Comparison of ENCODE assay signal across 18 cellular contexts in the genomic region with DNA sequence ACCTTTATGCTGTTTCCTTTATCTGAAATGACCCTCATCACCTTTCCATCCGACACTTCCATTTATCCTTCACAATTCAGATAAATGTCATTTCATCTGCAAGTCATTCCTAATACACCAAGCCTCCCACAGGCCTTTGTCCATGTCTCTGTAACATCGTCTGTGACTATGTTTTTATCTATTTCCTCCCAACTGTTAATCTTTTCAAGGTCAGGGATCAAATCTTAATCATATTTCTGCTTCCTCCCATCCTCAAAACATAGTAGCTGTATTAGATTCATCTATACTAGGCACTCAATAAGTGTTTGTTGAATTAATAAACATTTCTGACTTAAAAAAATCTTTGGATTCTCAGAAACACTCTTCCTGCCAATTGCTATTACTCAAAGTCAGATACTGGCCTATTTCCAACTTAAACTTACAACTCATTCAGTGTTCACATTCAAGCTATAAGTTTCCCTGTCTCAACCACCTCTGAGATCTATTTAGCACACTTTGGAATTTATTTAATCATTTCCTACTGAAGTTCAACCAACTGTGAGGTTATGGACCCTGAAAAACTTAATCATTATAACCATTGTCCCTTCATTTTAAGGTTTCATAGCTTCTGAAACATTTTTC.
DNase-seq lines count a peak whose midpoint lies in the region; ATAC-seq, FAIRE-seq and TF ChIP-seq lines count a peak whose summit lies in the region.
"Had no signal": no experiment of that assay in that cellular context is flagged by ENCODE, and none has a peak within 500 bp of the region (broad histone marks: within the 10 kb centered on the region; RNA-seq: fewer than 3 reads in every experiment).

No MANE protein-coding gene starts in this region.

- H3K36me3 ChIP-seq in hepatocyte (replicated peaks; ENCODE audit: insufficient read depth, low read depth): no peaks in the 10 kb centered on the region
- H3K36me3 ChIP-seq: ascending aorta, prostate gland, spleen, thoracic aorta had no signal

- TF ChIP-seq CTCF in A549 (IDR thresholded peaks at IDR 0.05) (no peak), cardiac fibroblast (IDR thresholded peaks at IDR 0.05; ENCODE audit: low read depth, low read length) (no peak), hepatocyte (IDR thresholded peaks at IDR 0.05; ENCODE audit: poor library complexity) (no peak)

- no peak for TF ChIP-seq POLR2A in A549 (IDR thresholded peaks at IDR 0.05; ENCODE audit: low read length)

- TF ChIP-seq RAD21 in A549 (conservative IDR thresholded peaks at IDR 0.05 in 1 of 2, IDR thresholded peaks at IDR 0.05 in 1 of 2): no peak

- ATAC-seq in A549 (peak in 1 of 2 experiments; percentile 53; a peak in 3 of 6 replicates), HG03175 (IDR thresholded peaks at IDR 0.05; ENCODE audit: unreplicated experiment) (no peak), HG03460 (IDR thresholded peaks at IDR 0.05; ENCODE audit: unreplicated experiment) (no peak)

- DNase-seq in A549 (ENCODE audit: low read depth in 1 of 2, low spot score in 1 of 2): peak in 1 of 2 experiments; percentile 25
- peak; percentile 41 to 67 for DNase-seq in NCI-H446 (lab: John Stamatoyannopoulos, UW)
- DNase-seq in cardiac fibroblast (ENCODE audit: low read depth in 2 of 2): peak; percentile 52 to 55
- DNase-seq in iris pigment epithelial cell (ENCODE audit: low read depth): peak; percentile 76
- no peak for DNase-seq in hepatocyte (ENCODE audit: low spot score)
- DNase-seq in NCI-H1417 (lab: John Stamatoyannopoulos, UW): no peak
- DNase-seq: activated CD4-positive, alpha-beta T cell treated with anti-CD3 and anti-CD28 coated beads, Interleukin-2, amount 10 ng/mL, durations not matched to agents 7 days and 5 days; C1 segment of cervical spinal cord; kidney; NCI-H82; RPMI8226; spleen; SW 1271 had no signal

- no peaks in the 10 kb centered on the region for H3K79me2 ChIP-seq in hepatocyte

- H3K4me3 ChIP-seq in A549: no peak overlapping the region
- no peak overlapping the region for H3K4me3 ChIP-seq in cardiac fibroblast (replicated peaks in 1 of 2; ENCODE audit: low read depth in 2 of 2, low read length in 2 of 2)
- no peak overlapping the region for H3K4me3 ChIP-seq in hepatocyte
- H3K4me3 ChIP-seq: ascending aorta, prostate gland, spleen, thoracic aorta had no signal

- no peaks in the 10 kb centered on the region for H3K9me2 ChIP-seq in hepatocyte (replicated peaks; ENCODE audit: insufficient read depth)

- H3K4me1 ChIP-seq in A549 (peaks cover 4% of the 10 kb centered on the region; the same call in 1 of the 3 replicates), hepatocyte (ENCODE audit: insufficient read depth) (no peaks in the 10 kb centered on the region)
- H3K4me1 ChIP-seq: ascending aorta, prostate gland, spleen had no signal

- CTCF ChIA-PET in A549 (lab: Yijun Ruan, JAX): no interaction called here

- peak; percentile 46 for FAIRE-seq in A549 (lab: Jason Lieb, UNC)
- FAIRE-seq: kidney had no signal

- no peak for TF ChIP-seq EP300 in A549 (IDR thresholded peaks at IDR 0.05)

- H3K4me2 ChIP-seq in A549: peak overlapping the region; percentile 24; the same call in 1 of the 3 replicates
- H3K4me2 ChIP-seq in hepatocyte: no peak overlapping the region

- POLR2A ChIA-PET in A549 (lab: Yijun Ruan, JAX): no interaction called here

- H3K27me3 ChIP-seq in hepatocyte: no peaks in the 10 kb centered on the region
- H3K27me3 ChIP-seq: ascending aorta, spleen had no signal

- WGBS in A549 (ENCODE audit: missing lambda C conversion rate): 26% methylated on average over 2 of the region's 2 CpGs
- 67% methylated on average over 2 of the region's 2 CpGs for WGBS in hepatocyte (ENCODE audit: low lambda C conversion rate, missing lambda C conversion rate)

- no peaks in the 10 kb centered on the region for H4K20me1 ChIP-seq in hepatocyte (ENCODE audit: insufficient read depth, poor library complexity, severe bottlenecking)

- H3K27ac ChIP-seq in A549: no peak overlapping the region
- no peak overlapping the region for H3K27ac ChIP-seq in hepatocyte
- H3K27ac ChIP-seq: ascending aorta, prostate gland, spleen, thoracic aorta had no signal

- H2AFZ ChIP-seq in hepatocyte: no peak overlapping the region

- H3K9me3 ChIP-seq in A549: no peaks in the 10 kb centered on the region
- H3K9me3 ChIP-seq in hepatocyte (ENCODE audit: low read depth): no peaks in the 10 kb centered on the region
- H3K9me3 ChIP-seq: ascending aorta, prostate gland, thoracic aorta had no signal

TF ChIP-seq in A549, 52 proteins besides CTCF, POLR2A, EP300 and RAD21:
- TF ChIP-seq ZNF302 (CRISPR knock-in tag; IDR thresholded peaks at IDR 0.05): no peak
- TF ChIP-seq, protein P1, sequence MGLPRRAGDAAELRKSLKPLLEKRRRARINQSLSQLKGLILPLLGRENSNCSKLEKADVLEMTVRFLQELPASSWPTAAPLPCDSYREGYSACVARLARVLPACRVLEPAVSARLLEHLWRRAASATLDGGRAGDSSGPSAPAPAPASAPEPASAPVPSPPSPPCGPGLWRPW (IDR thresholded peaks at IDR 0.05): no peak
- TF ChIP-seq, protein P2, sequence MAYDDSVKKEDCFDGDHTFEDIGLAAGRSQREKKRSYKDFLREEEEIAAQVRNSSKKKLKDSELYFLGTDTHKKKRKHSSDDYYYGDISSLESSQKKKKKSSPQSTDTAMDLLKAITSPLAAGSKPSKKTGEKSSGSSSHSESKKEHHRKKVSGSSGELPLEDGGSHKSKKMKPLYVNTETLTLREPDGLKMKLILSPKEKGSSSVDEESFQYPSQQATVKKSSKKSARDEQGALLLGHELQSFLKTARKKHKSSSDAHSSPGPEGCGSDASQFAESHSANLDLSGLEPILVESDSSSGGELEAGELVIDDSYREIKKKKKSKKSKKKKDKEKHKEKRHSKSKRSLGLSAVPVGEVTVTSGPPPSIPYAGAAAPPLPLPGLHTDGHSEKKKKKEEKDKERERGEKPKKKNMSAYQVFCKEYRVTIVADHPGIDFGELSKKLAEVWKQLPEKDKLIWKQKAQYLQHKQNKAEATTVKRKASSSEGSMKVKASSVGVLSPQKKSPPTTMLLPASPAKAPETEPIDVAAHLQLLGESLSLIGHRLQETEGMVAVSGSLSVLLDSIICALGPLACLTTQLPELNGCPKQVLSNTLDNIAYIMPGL (CRISPR knock-in tag; IDR thresholded peaks at IDR 0.05; ENCODE audit: borderline replicate concordance): no peak
- no peak for TF ChIP-seq HOXB13 (CRISPR knock-in tag; IDR thresholded peaks at IDR 0.05; ENCODE audit: low read depth)
- TF ChIP-seq FOSL2 (IDR thresholded peaks at IDR 0.05): no peak
- no peak for TF ChIP-seq FOSL2 (CRISPR knock-in tag; IDR thresholded peaks at IDR 0.05)
- TF ChIP-seq ZC3H11A (IDR thresholded peaks at IDR 0.05): no peak
- TF ChIP-seq MYC (IDR thresholded peaks at IDR 0.05; ENCODE audit: borderline replicate concordance, low read length): no peak
- no peak for TF ChIP-seq SREBF2 (IDR thresholded peaks at IDR 0.05)
- TF ChIP-seq KDM1A (IDR thresholded peaks at IDR 0.05; ENCODE audit: low read depth): no peak
- TF ChIP-seq PHF8 (IDR thresholded peaks at IDR 0.05; ENCODE audit: borderline replicate concordance, low read depth): no peak
- no peak for TF ChIP-seq KDM5A (IDR thresholded peaks at IDR 0.05)
- no peak for TF ChIP-seq CBX8 (IDR thresholded peaks at IDR 0.05)

Comparison
In these comparisons a context has a peak if more than half of its experiments do, and no peak if none do; other contexts are left out.
1. DNase-seq: peak in NCI-H446 (2 of 2), cardiac fibroblast (2 of 2) and iris pigment epithelial cell (single experiment); none in hepatocyte (single experiment) and NCI-H1417 (0 of 3).